Comparison of ENCODE assay signal across 8 cellular contexts in the genomic region with DNA sequence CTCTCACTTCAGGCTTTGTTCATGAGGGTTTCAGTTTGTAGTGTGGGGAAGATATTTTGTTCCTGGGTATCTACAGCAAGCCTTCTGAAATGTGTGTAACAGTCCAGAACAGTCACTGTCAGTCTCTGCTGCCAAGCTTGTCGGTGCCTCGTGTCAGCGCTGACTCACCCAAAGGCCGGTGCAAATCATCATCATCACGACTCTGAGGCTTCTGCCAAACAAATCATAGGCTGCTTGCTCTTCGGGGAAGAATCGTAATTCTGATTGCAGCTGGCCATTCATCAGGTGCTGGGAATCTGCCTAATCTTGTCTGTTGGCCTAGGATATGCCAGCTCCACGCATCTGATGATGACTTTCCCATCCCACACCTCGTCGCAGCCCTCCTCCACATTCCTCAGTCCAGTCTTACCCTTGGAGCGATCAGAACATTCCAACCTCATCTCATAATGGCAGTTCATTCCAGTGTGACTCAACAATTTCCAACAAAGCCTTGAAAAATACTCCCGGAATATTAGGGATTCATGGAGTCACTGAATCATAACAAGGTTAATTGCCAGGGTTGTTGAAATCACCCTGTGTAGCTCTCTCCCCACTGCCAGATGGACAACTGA. TPM values are rescaled to one million over a fixed set of nuclear protein-coding genes. Genes with fewer than 3 reads are reported as not detected.
DNase-seq lines count a peak whose midpoint lies in the region; ATAC-seq, FAIRE-seq and TF ChIP-seq lines count a peak whose summit lies in the region.

No MANE protein-coding gene starts in this region.

- H3K9me3 ChIP-seq in gastroesophageal sphincter (no peaks in the 10 kb centered on the region), gastrocnemius medialis (no peaks in the 10 kb centered on the region)

- peak overlapping the region; percentile 57 to 82 (median 68) for H3K27ac ChIP-seq in gastroesophageal sphincter
- peak overlapping the region; percentile 80 to 87 (median 82) for H3K27ac ChIP-seq in gastrocnemius medialis

- TF ChIP-seq CTCF in HFF-Myc (IDR thresholded peaks at IDR 0.05; ENCODE audit: low read depth, low read length, missing control alignments) (no peak), gastroesophageal sphincter (IDR thresholded peaks at IDR 0.05) (no peak), gastrocnemius medialis (IDR thresholded peaks at IDR 0.05 in 4 of 5, conservative IDR thresholded peaks at IDR 0.05 in 1 of 5) (no peak)

- in situ Hi-C loops in gastrocnemius medialis (cut with MboI; ENCODE audit: low sequenced_read_pairs in 4 of 4): no loop called here

- no peaks in the 10 kb centered on the region for H3K27me3 ChIP-seq in gastroesophageal sphincter
- H3K27me3 ChIP-seq in gastrocnemius medialis: no peaks in the 10 kb centered on the region

- DNase-seq in HFF-Myc (ENCODE audit: extremely low read depth, low read depth): peak; percentile 53
- peak; percentile 87 for DNase-seq in gastrocnemius medialis
- no peak for DNase-seq in NCI-H2171 treated with DMSO at 0.1 percent for 48 hours (lab: John Stamatoyannopoulos, UW)
- no peak for DNase-seq in GM12892 (ENCODE audit: insufficient read length)
- no peak for DNase-seq in GM12891 (ENCODE audit: insufficient read length, low spot score)

- intact Hi-C loops in gastrocnemius medialis (cut with DNase I; ENCODE audit: low total_unique reads): loop anchor here (10.0 kb wide), 1 partner anchor 1474 kb away; no protein-coding TSS in a partner anchor

- TF ChIP-seq EP300 in gastroesophageal sphincter (IDR thresholded peaks at IDR 0.05): no peak

- FAIRE-seq in GM12892 (lab: Jason Lieb, UNC) (no peak), GM12891 (lab: Jason Lieb, UNC) (no peak)

- TF ChIP-seq POLR2A in gastroesophageal sphincter (IDR thresholded peaks at IDR 0.05) (no peak), gastrocnemius medialis (IDR thresholded peaks at IDR 0.05) (peak; percentile 52 to 58), GM12892 (IDR thresholded peaks at IDR 0.05; ENCODE audit: low read depth, low read length) (no peak), GM12891 (IDR thresholded peaks at IDR 0.05; ENCODE audit: low read depth, low read length) (no peak)

- peak; percentile 93 for ATAC-seq in SK-N-SH treated with all-trans-retinoic acid at 6 μM for 48 hours
- ATAC-seq in gastroesophageal sphincter: peak; percentile 95
- peak; percentile 98 for ATAC-seq in gastrocnemius medialis
- no peak for ATAC-seq in GM18861 (IDR thresholded peaks at IDR 0.05; ENCODE audit: unreplicated experiment)

- peak overlapping the region; percentile 24; the same call in 1 of the 2 replicates for H3K4me3 ChIP-seq in HFF-Myc (replicated peaks; ENCODE audit: low read depth, low read length)
- H3K4me3 ChIP-seq in gastroesophageal sphincter: peak overlapping the region in 1 of 2 donors; percentile 1
- H3K4me3 ChIP-seq in gastrocnemius medialis: peak overlapping the region; percentile 13 to 34 (median 24)

- no peaks in the 10 kb centered on the region for H3K36me3 ChIP-seq in gastroesophageal sphincter
- no peaks in the 10 kb centered on the region for H3K36me3 ChIP-seq in gastrocnemius medialis

- WGBS in gastroesophageal sphincter (ENCODE audit: low coverage in 1 of 2), 2 donors: 28 to 35% methylated on average over 10 to 11 of the region's 12 CpGs

- H3K4me1 ChIP-seq in gastroesophageal sphincter: peaks cover 5 to 25% (median 5%) of the 10 kb centered on the region in 3 donors
- H3K4me1 ChIP-seq in gastrocnemius medialis: peaks cover 4 to 16% of the 10 kb centered on the region in 2 donors

TF ChIP-seq in SK-N-SH treated with all-trans-retinoic acid at 6 μM for 48 hours, 23 proteins besides CTCF, POLR2A, EP300 and RAD21 (continues in another document):
- TF ChIP-seq, protein P1, sequence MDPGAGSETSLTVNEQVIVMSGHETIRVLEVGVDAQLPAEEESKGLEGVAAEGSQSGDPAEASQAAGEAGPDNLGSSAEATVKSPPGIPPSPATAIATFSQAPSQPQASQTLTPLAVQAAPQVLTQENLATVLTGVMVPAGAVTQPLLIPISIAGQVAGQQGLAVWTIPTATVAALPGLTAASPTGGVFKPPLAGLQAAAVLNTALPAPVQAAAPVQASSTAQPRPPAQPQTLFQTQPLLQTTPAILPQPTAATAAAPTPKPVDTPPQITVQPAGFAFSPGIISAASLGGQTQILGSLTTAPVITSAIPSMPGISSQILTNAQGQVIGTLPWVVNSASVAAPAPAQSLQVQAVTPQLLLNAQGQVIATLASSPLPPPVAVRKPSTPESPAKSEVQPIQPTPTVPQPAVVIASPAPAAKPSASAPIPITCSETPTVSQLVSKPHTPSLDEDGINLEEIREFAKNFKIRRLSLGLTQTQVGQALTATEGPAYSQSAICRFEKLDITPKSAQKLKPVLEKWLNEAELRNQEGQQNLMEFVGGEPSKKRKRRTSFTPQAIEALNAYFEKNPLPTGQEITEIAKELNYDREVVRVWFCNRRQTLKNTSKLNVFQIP (CRISPR knock-in tag; IDR thresholded peaks at IDR 0.05; ENCODE audit: borderline replicate concordance, low read depth): peak; percentile 7; the same call in 1 of the 2 replicates
- TF ChIP-seq RARB (CRISPR knock-in tag; IDR thresholded peaks at IDR 0.05) (no peak), OSR1 (CRISPR knock-in tag; IDR thresholded peaks at IDR 0.05) (no peak), ZNF565 (CRISPR knock-in tag; conservative IDR thresholded peaks at IDR 0.05; ENCODE audit: low read depth) (no peak), ISL1 (CRISPR knock-in tag; IDR thresholded peaks at IDR 0.05) (no peak; the same call in 1 of the 2 replicates), ZNF70 (CRISPR knock-in tag; IDR thresholded peaks at IDR 0.05) (no peak), TCF4 (CRISPR knock-in tag; IDR thresholded peaks at IDR 0.05; ENCODE audit: borderline replicate concordance) (no peak), PPARA (CRISPR knock-in tag; IDR thresholded peaks at IDR 0.05; ENCODE audit: borderline replicate concordance) (no peak), ESRRG (CRISPR knock-in tag; IDR thresholded peaks at IDR 0.05) (no peak), ZC3H10 (CRISPR knock-in tag; IDR thresholded peaks at IDR 0.05) (peak; percentile 67; the same call in 1 of the 2 replicates), ZFP3 (CRISPR knock-in tag; IDR thresholded peaks at IDR 0.05) (peak; percentile 37; the same call in 1 of the 2 replicates)

TF ChIP-seq in GM12891, 5 proteins besides CTCF, POLR2A, EP300 and RAD21:
- TF ChIP-seq POLR2AphosphoS5 (IDR thresholded peaks at IDR 0.05; ENCODE audit: low read depth, low read length) (no peak), SPI1 (IDR thresholded peaks at IDR 0.05; ENCODE audit: low read depth, low read length) (no peak), TAF1 (IDR thresholded peaks at IDR 0.05; ENCODE audit: low read depth, low read length) (no peak), PAX5 (IDR thresholded peaks at IDR 0.05; ENCODE audit: insufficient read depth, low read length, severe bottlenecking) (no peak), POU2F2 (IDR thresholded peaks at IDR 0.05; ENCODE audit: low read depth, low read length) (no peak)

RNA-seq across cellular contexts. Expression of gene ALDH8A1, which starts 40.9 kb away (rescaled TPM):
- total RNA-seq in gastroesophageal sphincter (10 to 100 TPM in 1 of 4 donors, 1 to 10 TPM in 3; 1.2 to 21.8 (median 2.5) TPM), gastrocnemius medialis (1 to 10 TPM in 1 of 4 donors, under 1 TPM in 2, not detected in 1; 0.55 to 2.1 (median 0.58) TPM)
- 1.2 TPM for polyA plus RNA-seq in GM12892 (2012; ENCODE audit: missing spikeins)
- polyA plus RNA-seq in GM12891 (2012; ENCODE audit: low read depth, missing spikeins): 0.10 TPM

Comparison
In these comparisons a context has a peak if more than half of its experiments do, and no peak if none do; other contexts are left out.
1. DNase-seq: peak in HFF-Myc (single experiment) and gastrocnemius medialis (2 of 2); none in NCI-H2171 treated with DMSO at 0.1 percent for 48 hours (single experiment), GM12892 (single experiment) and GM12891 (single experiment).
2. POLR2A ChIP-seq: peak in gastrocnemius medialis (2 of 2); none in gastroesophageal sphincter (0 of 2), GM12892 (single experiment) and GM12891 (single experiment).